Comparison of ENCODE assay signal across 8 cellular contexts in the genomic region with DNA sequence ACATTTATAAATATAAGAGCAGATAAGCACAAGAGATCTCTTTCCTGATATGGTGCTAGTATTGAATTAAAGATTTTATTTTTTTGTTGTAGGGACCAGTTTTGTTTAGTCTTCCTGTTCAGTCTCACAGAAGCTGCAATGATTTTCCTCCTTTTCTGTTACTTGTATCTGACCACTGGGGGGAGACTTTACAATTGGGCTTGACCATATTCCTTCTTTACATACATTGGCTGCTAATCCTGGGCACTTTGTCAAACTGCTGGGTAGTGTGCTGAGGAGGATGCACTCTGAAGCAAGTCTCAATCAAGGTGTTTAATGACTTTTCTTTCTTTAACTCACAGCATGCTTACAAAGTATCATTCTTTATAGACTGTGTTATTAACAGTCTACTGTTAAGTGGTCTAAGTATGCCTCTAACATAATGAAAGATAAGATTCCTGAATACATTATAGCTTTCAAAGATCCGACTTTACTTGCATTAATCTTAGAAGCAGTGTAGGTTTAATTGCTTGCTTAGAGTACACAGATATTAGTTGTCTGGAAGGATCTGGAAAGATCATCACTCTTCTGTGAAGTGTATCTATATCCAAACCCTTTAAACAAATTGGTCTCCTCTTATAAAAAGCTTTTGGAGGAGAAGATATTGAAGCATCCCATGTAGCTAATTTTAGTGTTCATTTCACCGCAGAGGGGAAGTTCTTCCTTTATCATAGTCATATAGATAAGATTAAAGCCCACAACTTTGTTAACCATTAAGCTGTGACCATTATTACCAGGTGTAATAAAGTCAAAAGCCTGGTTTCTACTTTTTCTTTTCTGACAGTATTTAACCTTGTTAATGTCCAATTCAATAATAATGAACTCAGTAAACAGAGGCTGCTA. TPM values are rescaled to one million over a fixed set of nuclear protein-coding genes. Genes with fewer than 3 reads are reported as not detected.
DNase-seq lines count a peak whose midpoint lies in the region; ATAC-seq and TF ChIP-seq lines count a peak whose summit lies in the region.

No MANE protein-coding gene starts in this region.

- BruUV-seq in Panc1 (replicated peaks; lab: Mats Ljungman, UMichigan): no TSS peak

- H4K20me1 ChIP-seq in DND-41 (ENCODE audit: insufficient read depth, low read length): peaks cover 53% of the 10 kb centered on the region

- CTCF ChIA-PET in Panc1 (lab: Charles Lee): interaction anchor here (0.6 kb wide), 1 partner anchor 1005 kb away, joined by 8 read pairs; no protein-coding TSS in a partner anchor

- no peak overlapping the region for H3K27ac ChIP-seq in DND-41 (ENCODE audit: low read length)
- no peak overlapping the region for H3K27ac ChIP-seq in Panc1 (ENCODE audit: low read length)

- H3K36me3 ChIP-seq in DND-41 (ENCODE audit: insufficient read depth, low read length): no peaks in the 10 kb centered on the region
- H3K36me3 ChIP-seq in Panc1 (ENCODE audit: control insufficient read depth, insufficient read depth, low read length): no peaks in the 10 kb centered on the region; the same call in 1 of the 2 replicates

- ATAC-seq in DND-41 (ENCODE audit: insufficient read depth, low read depth) (no peak), GM21390 (IDR thresholded peaks at IDR 0.05; ENCODE audit: unreplicated experiment) (peak; percentile 23), Panc1 (peak; percentile 33; the same call in 1 of the 2 replicates), Right ventricle myocardium inferior (no peak)

- H3K9ac ChIP-seq in DND-41 (ENCODE audit: low read depth, low read length): no peak overlapping the region

- in situ Hi-C loops in Panc1 (cut with HindIII; ENCODE audit: low pct_unique_long_range_greater_than_20kb, low sequenced_read_pairs): no loop called here

- H3K27me3 ChIP-seq in DND-41 (ENCODE audit: insufficient read depth, low read length, poor library complexity) (peaks cover 15% of the 10 kb centered on the region), Panc1 (ENCODE audit: control insufficient read depth, insufficient read depth, low read length) (0 out of 2 replicates have a peak, but pooled peaks cover 5% of the 10 kb centered on the region)

- DNase-seq in DND-41: peak; percentile 29
- DNase-seq in Jurkat, Clone E6-1 (ENCODE audit: low read depth, low spot score): peak; percentile 57
- DNase-seq in Panc1 (ENCODE audit: low read depth, low spot score): peak; percentile 53
- DNase-seq in dedifferentiated amniotic fluid mesenchymal stem cell (ENCODE audit: extremely low spot score): peak; percentile 67
- DNase-seq in mucosa of gallbladder (ENCODE audit: low spot score): peak; percentile 70
- DNase-seq in activated CD8-positive, alpha-beta memory T cell treated with anti-CD3 and anti-CD28 coated beads for 24 hours: no peak
- no peak for DNase-seq in Right ventricle myocardium inferior (ENCODE audit: missing footprints)

- H3K79me2 ChIP-seq in DND-41 (ENCODE audit: insufficient read depth, low read length): peaks cover 64% of the 10 kb centered on the region

- H2AFZ ChIP-seq in DND-41 (ENCODE audit: low read depth, low read length): no peak overlapping the region

- peak; percentile 73 for TF ChIP-seq CTCF in DND-41 (IDR thresholded peaks at IDR 0.05; ENCODE audit: borderline replicate concordance, extremely low read depth, low read length, poor library complexity, severe bottlenecking)
- peak; percentile 85 for TF ChIP-seq CTCF in Panc1 (IDR thresholded peaks at IDR 0.05)

- H3K9me3 ChIP-seq in DND-41 (ENCODE audit: insufficient read depth, low read length, severe bottlenecking): no peaks in the 10 kb centered on the region
- H3K9me3 ChIP-seq in Panc1 (ENCODE audit: control insufficient read depth, insufficient read depth, low read depth, low read length): no peaks in the 10 kb centered on the region

- H3K4me3 ChIP-seq in DND-41 (ENCODE audit: low read depth in 1 of 2, low read length in 2 of 2) (no peak overlapping the region), Panc1 (ENCODE audit: low read depth in 2 of 2, low read length in 2 of 2) (no peak overlapping the region)
- no peak overlapping the region for H3K4me3 ChIP-seq in Jurkat, Clone E6-1 (ENCODE audit: low read length)

- H3K4me1 ChIP-seq in DND-41 (ENCODE audit: insufficient read depth, low read length) (peaks cover 34% of the 10 kb centered on the region), Panc1 (ENCODE audit: control insufficient read depth, insufficient read depth, low read length) (peaks cover 30% of the 10 kb centered on the region)

- intact Hi-C loops in Panc1 (cut with micrococcal nuclease; ENCODE audit: unreplicated experiment): loop anchor here (1.0 to 10.0 kb wide), 3 partner anchors 89 to 172 kb away; no protein-coding TSS in a partner anchor
- intact Hi-C loops in Right ventricle myocardium inferior (cut with DNase I): no loop called here

- POLR2A ChIA-PET in Panc1 (lab: Charles Lee): no interaction called here

- peak overlapping the region; percentile 87; the same call in 1 of the 2 replicates for H3K4me2 ChIP-seq in DND-41 (ENCODE audit: insufficient read depth, low read length)

RNA-seq across cellular contexts. Expression of gene PALS2, which starts 3.2 kb away (rescaled TPM):
- polyA plus RNA-seq in Jurkat, Clone E6-1 (2012; ENCODE audit: insufficient read depth, insufficient read length): 34.6 TPM
- total RNA-seq in Panc1 (2021; ENCODE audit: unreplicated experiment) (48.2 TPM), mucosa of gallbladder (250 TPM), Right ventricle myocardium inferior (10.8 TPM)
- polyA plus RNA-seq in Panc1 (2012; ENCODE audit: insufficient read length): 14.5 TPM

Comparison
In these comparisons a context has a peak if more than half of its experiments do, and no peak if none do; other contexts are left out.
1. ATAC-seq: peak in GM21390 (single experiment) and Panc1 (single experiment); none in DND-41 (single experiment) and Right ventricle myocardium inferior (single experiment).
2. DNase-seq: peak in DND-41 (single experiment), Jurkat, Clone E6-1 (single experiment), Panc1 (single experiment), dedifferentiated amniotic fluid mesenchymal stem cell (single experiment) and mucosa of gallbladder (single experiment); none in activated CD8-positive, alpha-beta memory T cell treated with anti-CD3 and anti-CD28 coated beads for 24 hours (single experiment) and Right ventricle myocardium inferior (single experiment).